In genomic region chr2:95284886-95285541, GRCh38 we compare ENCODE assay signal across 19 cellular contexts. TPM values are rescaled to one million over a fixed set of nuclear protein-coding genes. Genes with fewer than 3 reads are reported as not detected.
DNase-seq lines count a peak whose midpoint lies in the region; ATAC-seq and TF ChIP-seq lines count a peak whose summit lies in the region.
"Had no signal": no experiment of that assay in that cellular context is flagged by ENCODE, and none has a peak within 500 bp of the region (broad histone marks: within the 10 kb centered on the region; RNA-seq: fewer than 3 reads in every experiment).

No MANE protein-coding gene starts in this region.

- intact Hi-C loops in posterior vena cava (cut with DNase I), result no loop called here

- H4K20me1 ChIP-seq in SK-N-SH (ENCODE audit: insufficient read depth) (no peaks in the 10 kb centered on the region), osteoblast (ENCODE audit: insufficient read depth, low read length) (no peaks in the 10 kb centered on the region)

- no peak for TF ChIP-seq POLR2A in NB4 (IDR thresholded peaks at IDR 0.05; ENCODE audit: extremely low read depth, insufficient read length)

- no peak overlapping the region for H3K4me3 ChIP-seq in SK-N-SH (ENCODE audit: low read depth in 2 of 2, low read length in 1 of 2)
- H3K4me3 ChIP-seq in NB4 (ENCODE audit: low read depth, low read length), result no peak overlapping the region
- H3K4me3 ChIP-seq in osteoblast (ENCODE audit: insufficient read depth, low read length), result no peak overlapping the region

- H3K9me3 Mint-ChIP-seq in endothelial cell (ENCODE audit: unreplicated experiment), result no peaks in the 10 kb centered on the region
- peaks cover under 1% of the 10 kb centered on the region for H3K9me3 Mint-ChIP-seq in activated naive CD4-positive, alpha-beta T cell treated with anti-CD3 and anti-CD28 coated beads, Interleukin-2, amount 10 ng/mL, durations not matched to agents 7 days and 5 days

- WGBS in SK-N-SH (ENCODE audit: low lambda C conversion rate), result 84% methylated on average over 7 of the region's 13 CpGs

- no peak for TF ChIP-seq CTCF in SK-N-SH (IDR thresholded peaks at IDR 0.05)
- TF ChIP-seq CTCF in NB4 (IDR thresholded peaks at IDR 0.05; ENCODE audit: low read depth, low read length), result no peak
- TF ChIP-seq CTCF in endothelial cell (IDR thresholded peaks at IDR 0.05; ENCODE audit: unreplicated experiment), result no peak
- TF ChIP-seq CTCF in osteoblast (IDR thresholded peaks at IDR 0.05; ENCODE audit: extremely low read depth, low read depth, low read length), result no peak

- H3K36me3 ChIP-seq in SK-N-SH (replicated peaks in 1 of 2; ENCODE audit: control insufficient read depth in 1 of 2, insufficient read depth in 2 of 2, low read length in 1 of 2) (no peaks in the 10 kb centered on the region), osteoblast (ENCODE audit: insufficient read depth, low read length) (no peaks in the 10 kb centered on the region)

- H3F3A ChIP-seq in SK-N-SH (replicated peaks; ENCODE audit: insufficient read depth), result no peaks in the 10 kb centered on the region

- CTCF ChIA-PET in SK-N-SH (lab: Yijun Ruan, JAX), result interaction anchor here (1.1 kb wide), 1 partner anchor 54 kb away, joined by 3 read pairs; no protein-coding TSS in a partner anchor
- CTCF ChIA-PET in activated naive CD4-positive, alpha-beta T cell treated with anti-CD3 and anti-CD28 coated beads, Interleukin-2, amount 10 ng/mL, durations not matched to agents 7 days and 5 days (lab: Charles Lee), result no interaction called here

- H3K36me3 Mint-ChIP-seq in endothelial cell (ENCODE audit: low read depth, unreplicated experiment), result peaks cover 3% of the 10 kb centered on the region
- no peaks in the 10 kb centered on the region for H3K36me3 Mint-ChIP-seq in activated naive CD4-positive, alpha-beta T cell treated with anti-CD3 and anti-CD28 coated beads, Interleukin-2, amount 10 ng/mL, durations not matched to agents 7 days and 5 days
- H3K36me3 Mint-ChIP-seq: CD14-positive monocyte had no signal

- no peaks in the 10 kb centered on the region for H3K9me2 ChIP-seq in SK-N-SH

- H2AFZ ChIP-seq in SK-N-SH (ENCODE audit: low read depth), result no peak overlapping the region
- no peak overlapping the region for H2AFZ ChIP-seq in osteoblast (ENCODE audit: low read length)

- no peak for ATAC-seq in SK-N-SH treated with all-trans-retinoic acid at 6 μM for 48 hours

- H3K27me3 ChIP-seq in SK-N-SH (ENCODE audit: insufficient read depth) (no peaks in the 10 kb centered on the region), osteoblast (ENCODE audit: insufficient read depth, low read length) (no peaks in the 10 kb centered on the region)

- H3K27me3 Mint-ChIP-seq in endothelial cell (ENCODE audit: unreplicated experiment), result peaks cover 5% of the 10 kb centered on the region
- H3K27me3 Mint-ChIP-seq in activated naive CD4-positive, alpha-beta T cell treated with anti-CD3 and anti-CD28 coated beads, Interleukin-2, amount 10 ng/mL, durations not matched to agents 7 days and 5 days, result no peaks in the 10 kb centered on the region

- no peaks in the 10 kb centered on the region for H3K4me1 Mint-ChIP-seq in endothelial cell (ENCODE audit: unreplicated experiment)
- no peaks in the 10 kb centered on the region for H3K4me1 Mint-ChIP-seq in activated naive CD4-positive, alpha-beta T cell treated with anti-CD3 and anti-CD28 coated beads, Interleukin-2, amount 10 ng/mL, durations not matched to agents 7 days and 5 days
- H3K4me1 Mint-ChIP-seq: CD14-positive monocyte had no signal

- H3K9me3 ChIP-seq in SK-N-SH (no peaks in the 10 kb centered on the region), osteoblast (ENCODE audit: low read depth, low read length) (no peaks in the 10 kb centered on the region)

- H3K4me1 ChIP-seq in SK-N-SH (ENCODE audit: control insufficient read depth in 1 of 2, insufficient read depth in 2 of 2, low read depth in 1 of 2, low read length in 1 of 2) (no peaks in the 10 kb centered on the region), osteoblast (ENCODE audit: insufficient read depth, low read length) (no peaks in the 10 kb centered on the region)

- H3K27ac ChIP-seq in SK-N-SH (ENCODE audit: low read depth in 2 of 2, low read length in 1 of 2) (no peak overlapping the region), osteoblast (ENCODE audit: low read depth, low read length) (no peak overlapping the region)
- H3K27ac ChIP-seq: 22Rv1 had no signal

- H3K4me2 ChIP-seq in SK-N-SH (no peak overlapping the region), osteoblast (ENCODE audit: insufficient read depth, low read length) (no peak overlapping the region)

- no peak overlapping the region for H3K4me3 Mint-ChIP-seq in endothelial cell (ENCODE audit: unreplicated experiment)
- no peak overlapping the region for H3K4me3 Mint-ChIP-seq in activated naive CD4-positive, alpha-beta T cell treated with anti-CD3 and anti-CD28 coated beads, Interleukin-2, amount 10 ng/mL, durations not matched to agents 7 days and 5 days
- H3K4me3 Mint-ChIP-seq: CD14-positive monocyte had no signal

- POLR2A ChIA-PET in SK-N-SH (lab: Yijun Ruan, JAX), result no interaction called here

- no peak for TF ChIP-seq RAD21 in SK-N-SH (IDR thresholded peaks at IDR 0.05; ENCODE audit: low read length)

- H3K27ac Mint-ChIP-seq in endothelial cell (ENCODE audit: unreplicated experiment), result no peak overlapping the region
- H3K27ac Mint-ChIP-seq in activated naive CD4-positive, alpha-beta T cell treated with anti-CD3 and anti-CD28 coated beads, Interleukin-2, amount 10 ng/mL, durations not matched to agents 7 days and 5 days, result no peak overlapping the region

- no peak overlapping the region for H3K9ac ChIP-seq in SK-N-SH

- DNase-seq in SK-N-SH (no peak), NB4 (ENCODE audit: low read depth) (peak; percentile 33), endothelial cell (ENCODE audit: low spot score) (peak; percentile 31), osteoblast (ENCODE audit: insufficient read length, low spot score, missing footprints) (peak; percentile 68), posterior vena cava (ENCODE audit: low spot score) (no peak)
- no peak for DNase-seq in activated CD4-positive, alpha-beta T cell treated with anti-CD3 and anti-CD28 coated beads, Interleukin-2, amount 50 U/mL, for 1 hour
- no peak for DNase-seq in activated naive CD4-positive, alpha-beta T cell treated with anti-CD3 and anti-CD28 coated beads, Interleukin-2, amount 10 ng/mL, durations not matched to agents 7 days and 5 days
- DNase-seq: DMS79 treated with DMSO at 0.1 percent for 48 hours, H7, NCI-H1105 treated with DMSO at 0.1 percent for 48 hours, NCI-H1694 treated with DMSO at 0.1 percent for 48 hours, NCI-H2107, NCI-H510A, NCI-H774, Right ventricle myocardium superior had no signal

- H3K79me2 ChIP-seq in SK-N-SH (ENCODE audit: insufficient read depth) (no peaks in the 10 kb centered on the region), osteoblast (ENCODE audit: insufficient read depth, low read length) (no peaks in the 10 kb centered on the region)

- TF ChIP-seq EP300 in SK-N-SH (IDR thresholded peaks at IDR 0.05; ENCODE audit: borderline replicate concordance in 1 of 2, low read depth in 1 of 2, low read length in 1 of 2), result no peak

TF ChIP-seq in SK-N-SH, 30 proteins besides CTCF, POLR2A, EP300 and RAD21 (continues in another document):
- TF ChIP-seq RCOR1 (IDR thresholded peaks at IDR 0.05; ENCODE audit: low read length), result no peak

TF ChIP-seq in SK-N-SH treated with all-trans-retinoic acid at 6 μM for 48 hours, 23 proteins besides CTCF, POLR2A, EP300 and RAD21 (continues in another document):
- TF ChIP-seq PPARA (CRISPR knock-in tag; IDR thresholded peaks at IDR 0.05; ENCODE audit: borderline replicate concordance) (no peak), ZFP3 (CRISPR knock-in tag; IDR thresholded peaks at IDR 0.05) (no peak), ZC3H10 (CRISPR knock-in tag; IDR thresholded peaks at IDR 0.05) (no peak), ZFP30 (CRISPR knock-in tag; IDR thresholded peaks at IDR 0.05) (no peak), ESRRG (CRISPR knock-in tag; IDR thresholded peaks at IDR 0.05) (no peak), ARNTL (CRISPR knock-in tag; IDR thresholded peaks at IDR 0.05; ENCODE audit: borderline replicate concordance, low read depth) (no peak), TOX (CRISPR knock-in tag; IDR thresholded peaks at IDR 0.05; ENCODE audit: borderline replicate concordance) (no peak), BACH2 (CRISPR knock-in tag; IDR thresholded peaks at IDR 0.05; ENCODE audit: borderline replicate concordance) (no peak), ISL1 (CRISPR knock-in tag; IDR thresholded peaks at IDR 0.05) (no peak), TCF4 (CRISPR knock-in tag; IDR thresholded peaks at IDR 0.05; ENCODE audit: borderline replicate concordance) (no peak), OSR1 (CRISPR knock-in tag; IDR thresholded peaks at IDR 0.05) (no peak), GLIS3 (CRISPR knock-in tag; IDR thresholded peaks at IDR 0.05) (no peak), RARB (CRISPR knock-in tag; IDR thresholded peaks at IDR 0.05) (no peak), ZNF70 (CRISPR knock-in tag; IDR thresholded peaks at IDR 0.05) (no peak), CSDC2 (CRISPR knock-in tag; IDR thresholded peaks at IDR 0.05) (no peak)
- TF ChIP-seq, protein P1, sequence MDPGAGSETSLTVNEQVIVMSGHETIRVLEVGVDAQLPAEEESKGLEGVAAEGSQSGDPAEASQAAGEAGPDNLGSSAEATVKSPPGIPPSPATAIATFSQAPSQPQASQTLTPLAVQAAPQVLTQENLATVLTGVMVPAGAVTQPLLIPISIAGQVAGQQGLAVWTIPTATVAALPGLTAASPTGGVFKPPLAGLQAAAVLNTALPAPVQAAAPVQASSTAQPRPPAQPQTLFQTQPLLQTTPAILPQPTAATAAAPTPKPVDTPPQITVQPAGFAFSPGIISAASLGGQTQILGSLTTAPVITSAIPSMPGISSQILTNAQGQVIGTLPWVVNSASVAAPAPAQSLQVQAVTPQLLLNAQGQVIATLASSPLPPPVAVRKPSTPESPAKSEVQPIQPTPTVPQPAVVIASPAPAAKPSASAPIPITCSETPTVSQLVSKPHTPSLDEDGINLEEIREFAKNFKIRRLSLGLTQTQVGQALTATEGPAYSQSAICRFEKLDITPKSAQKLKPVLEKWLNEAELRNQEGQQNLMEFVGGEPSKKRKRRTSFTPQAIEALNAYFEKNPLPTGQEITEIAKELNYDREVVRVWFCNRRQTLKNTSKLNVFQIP (CRISPR knock-in tag; IDR thresholded peaks at IDR 0.05; ENCODE audit: borderline replicate concordance, low read depth), result no peak

RNA-seq across cellular contexts. Expression of gene PROM2, which starts 10.8 kb away (rescaled TPM):
- 0.38 and 0.49 TPM in 2 replicates for polyA plus RNA-seq in SK-N-SH (2012; rRNA removed)
- polyA plus RNA-seq in SK-N-SH (2012; cell fraction: cytosol; rRNA removed), result 0.10 and 0.16 TPM in 2 replicates
- 5.8 and 7.1 TPM in 2 replicates for polyA plus RNA-seq in SK-N-SH (2012; cell fraction: nucleus; rRNA removed)
- total RNA-seq in endothelial cell (ENCODE audit: unreplicated experiment) (0.62 TPM), osteoblast (0.29 and 0.36 TPM in 2 replicates), posterior vena cava (1 to 10 TPM in 1 of 2 donors, under 1 TPM in 1; 0.28 to 2.2 TPM)
- polyA plus RNA-seq: CD14-positive monocyte had no signal

RNA-seq across cellular contexts. Expression of gene KCNIP3, which starts 12.1 kb away (rescaled TPM):
- 0.97 and 1.6 TPM in 2 replicates for polyA plus RNA-seq in SK-N-SH (2012; rRNA removed)
- 0.55 and 0.98 TPM in 2 replicates for polyA plus RNA-seq in SK-N-SH (2012; cell fraction: cytosol; rRNA removed)
- polyA plus RNA-seq in SK-N-SH (2012; cell fraction: nucleus; rRNA removed), result 2.3 and 2.5 TPM in 2 replicates
- total RNA-seq in endothelial cell (ENCODE audit: unreplicated experiment) (0.26 TPM), osteoblast (under 0.01 and 0.29 TPM in 2 replicates), posterior vena cava (10 to 100 TPM; 10.5 to 17.9 TPM)
- total RNA-seq: OCI-LY7 had no signal
- polyA plus RNA-seq: CD14-positive monocyte had no signal

Comparison
In these comparisons a context has a peak if more than half of its experiments do, and no peak if none do; other contexts are left out.
1. DNase-seq: peak in NB4 (single experiment), endothelial cell (single experiment) and osteoblast (single experiment); none in SK-N-SH (single experiment), posterior vena cava (single experiment), activated CD4-positive, alpha-beta T cell treated with anti-CD3 and anti-CD28 coated beads, Interleukin-2, amount 50 U/mL, for 1 hour (single experiment) and activated naive CD4-positive, alpha-beta T cell treated with anti-CD3 and anti-CD28 coated beads, Interleukin-2, amount 10 ng/mL, durations not matched to agents 7 days and 5 days (single experiment).